ENCODE assay signal across 2 cellular contexts in the genomic region with DNA sequence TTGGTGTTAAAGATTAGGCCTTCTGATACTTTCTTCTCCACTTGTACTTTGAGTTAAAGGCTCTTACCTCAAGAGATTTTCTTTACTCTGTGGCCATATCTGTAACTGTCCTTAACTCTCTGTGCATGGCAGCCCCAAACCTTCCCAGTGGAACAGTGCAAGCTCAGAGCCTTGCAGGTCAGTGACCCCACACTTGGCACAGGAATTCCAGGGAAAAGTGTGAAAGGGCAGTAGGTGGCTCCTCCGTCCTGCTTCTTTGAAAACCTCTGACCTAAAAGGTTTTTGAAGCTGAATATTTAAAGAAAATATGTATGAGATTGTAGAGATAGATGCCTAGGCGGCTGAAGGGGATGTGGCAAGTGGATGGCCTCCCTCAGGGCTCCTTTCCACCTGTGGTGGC.
TF ChIP-seq lines count a peak whose summit lies in the region.

No MANE protein-coding gene starts in this region.

TF ChIP-seq in GM23338, 12 proteins besides CTCF, POLR2A, EP300 and RAD21:
- TF ChIP-seq ZNF331 (CRISPR knock-in tag; IDR thresholded peaks at IDR 0.05; ENCODE audit: low read depth) (no peak), CREB1 (CRISPR knock-in tag; IDR thresholded peaks at IDR 0.05; ENCODE audit: low read depth) (no peak), ZNF462 (CRISPR knock-in tag; IDR thresholded peaks at IDR 0.05) (no peak), ETS1 (IDR thresholded peaks at IDR 0.05) (no peak), EZH2phosphoT487 (IDR thresholded peaks at IDR 0.05; ENCODE audit: unreplicated experiment) (no peak)

TF ChIP-seq in IMR-90, 13 proteins besides CTCF, POLR2A, EP300 and RAD21:
- TF ChIP-seq NFE2L2 (IDR thresholded peaks at IDR 0.05; ENCODE audit: low read depth, low read length) (no peak), MAFK (IDR thresholded peaks at IDR 0.05; ENCODE audit: low read depth, low read length) (no peak), CHD1 (IDR thresholded peaks at IDR 0.05; ENCODE audit: low read depth, low read length) (no peak), ELK1 (IDR thresholded peaks at IDR 0.05; ENCODE audit: borderline replicate concordance, low read depth, low read length) (no peak), FOS (IDR thresholded peaks at IDR 0.05; ENCODE audit: low read depth, low read length) (no peak), RCOR1 (IDR thresholded peaks at IDR 0.05; ENCODE audit: insufficient replicate concordance, low read length) (no peak), BHLHE40 (IDR thresholded peaks at IDR 0.05; ENCODE audit: low read depth, low read length) (no peak), RFX5 (IDR thresholded peaks at IDR 0.05; ENCODE audit: low read depth, low read length) (no peak), SMC3 (IDR thresholded peaks at IDR 0.05; ENCODE audit: low read depth, low read length) (no peak), CEBPB (IDR thresholded peaks at IDR 0.05; ENCODE audit: low read depth, low read length) (no peak), MAZ (IDR thresholded peaks at IDR 0.05; ENCODE audit: borderline replicate concordance, low read depth, low read length) (no peak), MXI1 (IDR thresholded peaks at IDR 0.05; ENCODE audit: borderline replicate concordance, low read depth, low read length) (no peak)
- TF ChIP-seq, protein P1, sequence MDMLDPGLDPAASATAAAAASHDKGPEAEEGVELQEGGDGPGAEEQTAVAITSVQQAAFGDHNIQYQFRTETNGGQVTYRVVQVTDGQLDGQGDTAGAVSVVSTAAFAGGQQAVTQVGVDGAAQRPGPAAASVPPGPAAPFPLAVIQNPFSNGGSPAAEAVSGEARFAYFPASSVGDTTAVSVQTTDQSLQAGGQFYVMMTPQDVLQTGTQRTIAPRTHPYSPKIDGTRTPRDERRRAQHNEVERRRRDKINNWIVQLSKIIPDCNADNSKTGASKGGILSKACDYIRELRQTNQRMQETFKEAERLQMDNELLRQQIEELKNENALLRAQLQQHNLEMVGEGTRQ (IDR thresholded peaks at IDR 0.05; ENCODE audit: low read depth, low read length) = no peak
